ENCODE assay signal across 8 cellular contexts in the genomic region with DNA sequence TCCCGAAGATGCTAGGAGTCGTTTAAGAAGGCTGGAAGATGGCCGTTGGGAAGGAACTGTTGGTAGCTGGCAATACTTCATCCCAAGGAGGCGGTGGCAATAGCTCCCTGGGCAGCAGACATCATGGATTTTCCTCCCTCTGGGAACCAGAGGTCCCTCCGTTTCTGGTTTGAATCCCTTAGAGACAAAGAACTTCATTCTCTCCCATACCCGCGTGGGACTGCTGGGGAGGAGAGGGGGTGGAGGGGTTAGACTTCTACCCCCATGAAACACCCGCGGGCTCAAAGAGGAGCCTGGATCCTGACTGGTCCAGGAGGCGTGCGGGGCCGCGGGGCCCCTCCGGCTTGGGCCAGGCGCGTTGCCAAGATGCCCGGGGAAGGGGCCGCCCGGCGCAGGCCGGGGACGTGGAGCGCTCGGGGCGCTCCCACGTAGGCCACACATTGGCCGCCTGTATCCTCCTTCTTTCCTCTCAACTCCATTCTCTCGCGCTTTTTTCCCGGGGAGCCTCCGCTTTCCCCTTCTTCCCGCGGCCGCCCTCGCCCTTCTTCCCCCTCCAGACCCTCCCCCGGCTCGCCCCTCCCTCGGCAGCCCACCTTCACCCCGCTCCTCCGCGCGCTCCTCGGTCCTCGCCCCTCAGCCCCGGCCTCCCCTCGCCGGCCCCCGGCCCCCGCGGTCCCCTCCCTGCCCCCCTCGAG.
A peak's percentile ranks its signal among the peaks of the same experiment; 100 is the strongest.
DNase-seq lines count a peak whose midpoint lies in the region; ATAC-seq, FAIRE-seq and TF ChIP-seq lines count a peak whose summit lies in the region.

No MANE protein-coding gene starts in this region.

- H3K79me2 ChIP-seq in Loucy (ENCODE audit: insufficient read depth, low read length) = peaks cover 60% of the 10 kb centered on the region

- H3K9ac ChIP-seq in Loucy (ENCODE audit: low read depth, low read length, poor library complexity, severe bottlenecking) = peak overlapping the region; percentile 87

- no peaks in the 10 kb centered on the region for H3K9me2 ChIP-seq in Loucy (replicated peaks; ENCODE audit: low read depth, low read length)

- no peak for ATAC-seq in GM21786 (IDR thresholded peaks at IDR 0.05; ENCODE audit: unreplicated experiment)

- peak overlapping the region; percentile 84 for H3K4me3 ChIP-seq in Loucy (ENCODE audit: low read length, poor library complexity, severe bottlenecking)
- H3K4me3 ChIP-seq in fibroblast of pulmonary artery (replicated peaks; ENCODE audit: low read depth, low read length) = peak overlapping the region; percentile 98

- H3K36me3 ChIP-seq in Loucy (ENCODE audit: insufficient read depth, low read length) = peaks cover 7% of the 10 kb centered on the region; the same call in 1 of the 2 replicates

- peak overlapping the region; percentile 92 for H3K4me2 ChIP-seq in Loucy (ENCODE audit: low read depth, low read length, poor library complexity, severe bottlenecking)

- peaks cover 39% of the 10 kb centered on the region for H4K20me1 ChIP-seq in Loucy (ENCODE audit: insufficient read depth, low read length, poor library complexity, severe bottlenecking)

- FAIRE-seq in D721Med (lab: Jason Lieb, UNC) = no peak

- DNase-seq in stimulated activated CD4-positive, alpha-beta T cell treated with anti-CD3 and anti-CD28 coated beads, Interleukin-15, amount 100 ng/mL, for 24 hours = peak; percentile 59
- DNase-seq in stimulated activated CD4-positive, alpha-beta T cell treated with anti-CD3 and anti-CD28 coated beads, Interleukin-12 subunit alpha, Interleukin-12 subunit beta, amount 100 ng/mL, for 4 hours = no peak
- DNase-seq in activated CD8-positive, alpha-beta memory T cell treated with anti-CD3 and anti-CD28 coated beads, Interleukin-2, amount 50 U/mL, for 48 hours = peak; percentile 76
- DNase-seq in fibroblast of pulmonary artery (ENCODE audit: low read depth) (peak; percentile 67), nephron progenitor cell (no peak), D721Med (ENCODE audit: insufficient read length, low spot score) (no peak)

- peak overlapping the region; percentile 98 for H3K27ac Mint-ChIP-seq in nephron progenitor cell

- peaks cover 6% of the 10 kb centered on the region for H3K27me3 ChIP-seq in Loucy (ENCODE audit: insufficient read depth, low read length, poor library complexity, severe bottlenecking)

- H2AFZ ChIP-seq in Loucy (ENCODE audit: low read length) = peak overlapping the region; percentile 81

- peaks cover 30% of the 10 kb centered on the region for H3K4me1 ChIP-seq in Loucy (ENCODE audit: insufficient read depth, low read length, poor library complexity, severe bottlenecking)

- H3K4me1 Mint-ChIP-seq in nephron progenitor cell = peaks cover 57% of the 10 kb centered on the region

- no peaks in the 10 kb centered on the region for H3K27me3 Mint-ChIP-seq in nephron progenitor cell (ENCODE audit: low read depth, poor library complexity)

- H3F3A ChIP-seq in Loucy (ENCODE audit: low read depth) = no peaks in the 10 kb centered on the region; the same call in 1 of the 2 replicates

- TF ChIP-seq CTCF in Loucy (conservative IDR thresholded peaks at IDR 0.05; ENCODE audit: low read length) (no peak), fibroblast of pulmonary artery (IDR thresholded peaks at IDR 0.05; ENCODE audit: low read length, missing control alignments) (no peak), nephron progenitor cell (IDR thresholded peaks at IDR 0.05) (no peak), D721Med (IDR thresholded peaks at IDR 0.05; ENCODE audit: insufficient read depth, missing control alignments) (no peak)

- no peaks in the 10 kb centered on the region for H3K9me3 Mint-ChIP-seq in nephron progenitor cell

- peaks cover 19% of the 10 kb centered on the region for H3K36me3 Mint-ChIP-seq in nephron progenitor cell (ENCODE audit: low read depth)

- H3K4me3 Mint-ChIP-seq in nephron progenitor cell = peak overlapping the region; percentile 96

- no peaks in the 10 kb centered on the region for H3K9me3 ChIP-seq in Loucy (ENCODE audit: insufficient read depth, low read depth, low read length)

Comparison
In these comparisons a context has a peak if more than half of its experiments do, and no peak if none do; other contexts are left out.
1. DNase-seq: peak in stimulated activated CD4-positive, alpha-beta T cell treated with anti-CD3 and anti-CD28 coated beads, Interleukin-15, amount 100 ng/mL, for 24 hours (single experiment), activated CD8-positive, alpha-beta memory T cell treated with anti-CD3 and anti-CD28 coated beads, Interleukin-2, amount 50 U/mL, for 48 hours (single experiment) and fibroblast of pulmonary artery (single experiment); none in stimulated activated CD4-positive, alpha-beta T cell treated with anti-CD3 and anti-CD28 coated beads, Interleukin-12 subunit alpha, Interleukin-12 subunit beta, amount 100 ng/mL, for 4 hours (single experiment), nephron progenitor cell (single experiment) and D721Med (single experiment).